ENCODE assay signal across 25 cellular contexts in the genomic region with DNA sequence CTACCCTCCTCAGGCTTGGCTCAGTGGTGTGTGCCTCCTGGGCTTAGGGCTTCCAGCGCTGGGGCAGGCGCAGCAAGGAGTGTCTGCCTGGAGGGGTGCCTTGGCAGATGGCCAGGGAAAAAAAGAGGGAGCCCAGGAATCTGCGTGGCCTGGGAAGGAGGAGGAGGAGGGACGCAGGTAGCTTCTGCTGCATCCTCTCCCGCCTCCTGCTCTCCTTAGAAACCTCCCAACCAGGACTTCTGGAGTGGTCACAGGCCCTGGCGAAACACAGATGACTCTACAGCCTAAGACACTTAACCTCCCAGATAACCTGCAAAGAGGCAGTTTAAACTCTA. TPM values are rescaled to one million over a fixed set of nuclear protein-coding genes. Genes with fewer than 3 reads are reported as not detected.
DNase-seq lines count a peak whose midpoint lies in the region; ATAC-seq and TF ChIP-seq lines count a peak whose summit lies in the region.
"Had no signal": no experiment of that assay in that cellular context is flagged by ENCODE, and none has a peak within 500 bp of the region (broad histone marks: within the 10 kb centered on the region; RNA-seq: fewer than 3 reads in every experiment).

No MANE protein-coding gene starts in this region.

- H3K9me3 ChIP-seq in left lung (no peaks in the 10 kb centered on the region), suprapubic skin (no peaks in the 10 kb centered on the region)
- H3K9me3 ChIP-seq: heart left ventricle, sigmoid colon had no signal

- POLR2A ChIA-PET in WTC11 (lab: Charles Lee) = no interaction called here

- H3K4me1 ChIP-seq in left lung (peaks cover 60 to 76% of the 10 kb centered on the region in 2 donors), suprapubic skin (peaks cover 85% of the 10 kb centered on the region)

- CTCF ChIA-PET in WTC11 (lab: Charles Lee) = interaction anchor here (1.0 kb wide), 1 partner anchor 25 kb away, joined by 3 read pairs; no protein-coding TSS in a partner anchor

- H3K36me3 ChIP-seq in left lung (no peaks in the 10 kb centered on the region), suprapubic skin (no peaks in the 10 kb centered on the region)
- H3K36me3 ChIP-seq: sigmoid colon had no signal

- peak; percentile 2 for ATAC-seq in WTC11
- no peak for ATAC-seq in left lung
- ATAC-seq in activated T-cell treated with anti-CD3 and anti-CD28 coated beads, Interleukin-2, amount 50 U/mL, for 4 hours = no peak
- ATAC-seq: activated naive CD8-positive, alpha-beta T cell treated with anti-CD3 and anti-CD28 coated beads, Interleukin-2, amount 50 U/mL, for 24 hours; heart left ventricle; left cardiac atrium; natural killer cell had no signal

- no peak overlapping the region for H3K4me3 Mint-ChIP-seq in WTC11
- H3K4me3 Mint-ChIP-seq in activated T-cell treated with anti-CD3 and anti-CD28 coated beads, Interleukin-2, amount 50 U/mL, for 4 hours = no peak overlapping the region
- H3K4me3 Mint-ChIP-seq: activated naive CD8-positive, alpha-beta T cell treated with anti-CD3 and anti-CD28 coated beads, Interleukin-2, amount 50 U/mL, for 24 hours; CD4-positive, alpha-beta memory T cell; natural killer cell had no signal

- H3K27me3 Mint-ChIP-seq in WTC11 (ENCODE audit: low read depth) = no peaks in the 10 kb centered on the region
- H3K27me3 Mint-ChIP-seq in activated T-cell treated with anti-CD3 and anti-CD28 coated beads, Interleukin-2, amount 50 U/mL, for 4 hours (ENCODE audit: low read depth) = peaks cover 53% of the 10 kb centered on the region

- H3K27ac ChIP-seq in left lung (no peak overlapping the region), suprapubic skin (no peak overlapping the region)
- H3K27ac ChIP-seq: sigmoid colon, WERI-Rb-1 had no signal

- intact Hi-C loops in left lung (cut with DNase I) = no loop called here

- peak overlapping the region; percentile 70; the same call in 1 of the 2 replicates for H3K27ac Mint-ChIP-seq in WTC11
- H3K27ac Mint-ChIP-seq: activated naive CD8-positive, alpha-beta T cell treated with anti-CD3 and anti-CD28 coated beads, Interleukin-2, amount 50 U/mL, for 24 hours; CD4-positive, alpha-beta memory T cell; natural killer cell had no signal

- no peak for TF ChIP-seq RAD21 in Ishikawa (IDR thresholded peaks at IDR 0.05; ENCODE audit: low read depth)

- no peak for TF ChIP-seq CTCF in WTC11 (IDR thresholded peaks at IDR 0.05)
- TF ChIP-seq CTCF in left lung (IDR thresholded peaks at IDR 0.05) = no peak
- no peak for TF ChIP-seq CTCF in suprapubic skin (IDR thresholded peaks at IDR 0.05)

- TF ChIP-seq EP300 in Ishikawa (IDR thresholded peaks at IDR 0.05; ENCODE audit: borderline replicate concordance) (no peak), suprapubic skin (IDR thresholded peaks at IDR 0.05) (no peak)

- no peak for TF ChIP-seq POLR2A in suprapubic skin (IDR thresholded peaks at IDR 0.05)

- H3K4me3 ChIP-seq in left lung = no peak overlapping the region
- no peak overlapping the region for H3K4me3 ChIP-seq in suprapubic skin
- H3K4me3 ChIP-seq: heart left ventricle, sigmoid colon had no signal

- H3K27me3 ChIP-seq in left lung (peaks cover 0 to 54% of the 10 kb centered on the region in 2 donors), suprapubic skin (no peaks in the 10 kb centered on the region)
- H3K27me3 ChIP-seq: sigmoid colon had no signal

- 63% methylated on average over 6 of the region's 6 CpGs for WGBS in suprapubic skin

- peak; percentile 17 for DNase-seq in WTC11 (ENCODE audit: low spot score)
- peak; percentile 30 to 41 for DNase-seq in left lung
- DNase-seq in suprapubic skin (ENCODE audit: low spot score in 2 of 2) = peak; percentile 50 to 65
- DNase-seq in NCI-H1105 (lab: John Stamatoyannopoulos, UW) = no peak
- DNase-seq in amniotic stem cell (lab: John Stamatoyannopoulos, UW) = no peak
- DNase-seq in activated T-cell treated with anti-CD3 and anti-CD28 coated beads, Interleukin-2, amount 50 U/mL, for 4 hours = no peak
- DNase-seq: activated CD8-positive, alpha-beta memory T cell treated with anti-CD3 and anti-CD28 coated beads, Interleukin-2, amount 50 U/mL, for 4 hours; activated effector memory CD4-positive, alpha-beta T cell treated with anti-CD3 and anti-CD28 coated beads, Interleukin-2, amount 50 U/mL, for 16 hours; activated naive CD8-positive, alpha-beta T cell treated with anti-CD3 and anti-CD28 coated beads, Interleukin-2, amount 50 U/mL, for 24 hours; DMS53; GF-D8; HCEC 1CT; heart left ventricle; Karpas-422; left cardiac atrium; natural killer cell; NCI-H2081; RPMI8226; sigmoid colon; WERI-Rb-1 had no signal

- H3K9me3 Mint-ChIP-seq in WTC11 = no peaks in the 10 kb centered on the region
- no peaks in the 10 kb centered on the region for H3K9me3 Mint-ChIP-seq in activated T-cell treated with anti-CD3 and anti-CD28 coated beads, Interleukin-2, amount 50 U/mL, for 4 hours
- H3K9me3 Mint-ChIP-seq: activated naive CD8-positive, alpha-beta T cell treated with anti-CD3 and anti-CD28 coated beads, Interleukin-2, amount 50 U/mL, for 24 hours; CD4-positive, alpha-beta memory T cell; natural killer cell had no signal

- peaks cover 84% of the 10 kb centered on the region for H3K4me1 Mint-ChIP-seq in WTC11
- H3K4me1 Mint-ChIP-seq in activated T-cell treated with anti-CD3 and anti-CD28 coated beads, Interleukin-2, amount 50 U/mL, for 4 hours (ENCODE audit: low read depth) = no peaks in the 10 kb centered on the region
- H3K4me1 Mint-ChIP-seq: activated naive CD8-positive, alpha-beta T cell treated with anti-CD3 and anti-CD28 coated beads, Interleukin-2, amount 50 U/mL, for 24 hours; CD4-positive, alpha-beta memory T cell; natural killer cell had no signal

- H3K36me3 Mint-ChIP-seq in WTC11 = 0 out of 2 replicates have a peak, but pooled peaks cover 3% of the 10 kb centered on the region
- no peaks in the 10 kb centered on the region for H3K36me3 Mint-ChIP-seq in activated T-cell treated with anti-CD3 and anti-CD28 coated beads, Interleukin-2, amount 50 U/mL, for 4 hours (ENCODE audit: insufficient read depth)
- H3K36me3 Mint-ChIP-seq: CD4-positive, alpha-beta memory T cell; natural killer cell had no signal

TF ChIP-seq in Ishikawa, 13 proteins besides CTCF, POLR2A, EP300 and RAD21:
- TF ChIP-seq NFIC (IDR thresholded peaks at IDR 0.05) (0 out of 2 replicates have a peak, but pooled peaks have one; percentile 43), MAX (IDR thresholded peaks at IDR 0.05) (no peak), TAF1 (IDR thresholded peaks at IDR 0.05; ENCODE audit: low read depth) (no peak)

TF ChIP-seq in WTC11, 78 proteins besides CTCF, POLR2A, EP300 and RAD21:
- TF ChIP-seq SP1 (CRISPR knock-in tag; conservative IDR thresholded peaks at IDR 0.05) (no peak), ELF4 (CRISPR knock-in tag; IDR thresholded peaks at IDR 0.05; ENCODE audit: low read depth) (no peak), ATF6 (CRISPR knock-in tag; IDR thresholded peaks at IDR 0.05) (no peak), ZNF416 (CRISPR knock-in tag; IDR thresholded peaks at IDR 0.05) (no peak), TEAD1 (CRISPR knock-in tag; IDR thresholded peaks at IDR 0.05) (no peak), FOXP1 (CRISPR knock-in tag; IDR thresholded peaks at IDR 0.05; ENCODE audit: borderline replicate concordance) (no peak), E2F1 (CRISPR knock-in tag; IDR thresholded peaks at IDR 0.05) (no peak), E2F5 (CRISPR knock-in tag; IDR thresholded peaks at IDR 0.05) (no peak), NR3C1 (CRISPR knock-in tag; conservative IDR thresholded peaks at IDR 0.05; ENCODE audit: low read depth) (no peak), FOXK1 (CRISPR knock-in tag; IDR thresholded peaks at IDR 0.05) (no peak)

RNA-seq across cellular contexts. Expression of gene BCAR1, which starts 7.3 kb away (rescaled TPM):
- total RNA-seq in WTC11 (2021) = 87.3 to 95.6 TPM (median 88.6 TPM) in 3 replicates
- 10 to 100 TPM; 67.6 to 73.6 TPM for total RNA-seq in left lung
- total RNA-seq in suprapubic skin = 10 to 100 TPM; 26.5 to 39.2 (median 30.9) TPM
- total RNA-seq in activated T-cell treated with anti-CD3 and anti-CD28 coated beads, Interleukin-2, amount 50 U/mL, for 4 hours = 1 to 10 TPM; 1.5 to 4.3 (median 2.9) TPM
- total RNA-seq: natural killer cell had no signal

RNA-seq across cellular contexts. Expression of gene CTRB1, which starts 40.0 kb away (rescaled TPM):
- 3.9 to 5.7 TPM (median 5.7 TPM) in 3 replicates for total RNA-seq in WTC11 (2021)
- total RNA-seq in left lung = not detected
- total RNA-seq in suprapubic skin = not detected
- 1 to 10 TPM; 2.2 to 5.5 (median 3.4) TPM for total RNA-seq in activated T-cell treated with anti-CD3 and anti-CD28 coated beads, Interleukin-2, amount 50 U/mL, for 4 hours
- total RNA-seq: bronchial epithelial cell; CD4-positive, alpha-beta memory T cell; natural killer cell; NCI-H460; sigmoid colon; subcutaneous adipose tissue had no signal

RNA-seq across cellular contexts. Expression of gene CTRB2, which starts 51.8 kb away (rescaled TPM):
- total RNA-seq in WTC11 (2021) (5.8 to 11.8 TPM (median 6.8 TPM) in 3 replicates), left lung (not detected), suprapubic skin (not detected)
- 10 to 100 TPM in 1 of 3 donors, 1 to 10 TPM in 2; 5.5 to 10.3 (median 6.7) TPM for total RNA-seq in activated T-cell treated with anti-CD3 and anti-CD28 coated beads, Interleukin-2, amount 50 U/mL, for 4 hours
- total RNA-seq: bronchial epithelial cell; CD4-positive, alpha-beta memory T cell; left cardiac atrium; natural killer cell; NCI-H460; sigmoid colon; subcutaneous adipose tissue had no signal

Comparison
In these comparisons a context has a peak if more than half of its experiments do, and no peak if none do; other contexts are left out.
1. DNase-seq: peak in WTC11 (single experiment), left lung (2 of 2) and suprapubic skin (2 of 2); none in NCI-H1105 (single experiment), amniotic stem cell (single experiment) and activated T-cell treated with anti-CD3 and anti-CD28 coated beads, Interleukin-2, amount 50 U/mL, for 4 hours (single experiment).
2. RNA of gene BCAR1, which starts 7.3 kb away (total RNA-seq): 87.3 to 95.6 TPM in WTC11, 67.6 to 73.6 TPM in left lung and 26.5 to 39.2 TPM in suprapubic skin; 1.5 to 4.3 TPM in activated T-cell treated with anti-CD3 and anti-CD28 coated beads, Interleukin-2, amount 50 U/mL, for 4 hours; every median in the first group is over 4 times any median in the second.